In the genomic region with DNA sequence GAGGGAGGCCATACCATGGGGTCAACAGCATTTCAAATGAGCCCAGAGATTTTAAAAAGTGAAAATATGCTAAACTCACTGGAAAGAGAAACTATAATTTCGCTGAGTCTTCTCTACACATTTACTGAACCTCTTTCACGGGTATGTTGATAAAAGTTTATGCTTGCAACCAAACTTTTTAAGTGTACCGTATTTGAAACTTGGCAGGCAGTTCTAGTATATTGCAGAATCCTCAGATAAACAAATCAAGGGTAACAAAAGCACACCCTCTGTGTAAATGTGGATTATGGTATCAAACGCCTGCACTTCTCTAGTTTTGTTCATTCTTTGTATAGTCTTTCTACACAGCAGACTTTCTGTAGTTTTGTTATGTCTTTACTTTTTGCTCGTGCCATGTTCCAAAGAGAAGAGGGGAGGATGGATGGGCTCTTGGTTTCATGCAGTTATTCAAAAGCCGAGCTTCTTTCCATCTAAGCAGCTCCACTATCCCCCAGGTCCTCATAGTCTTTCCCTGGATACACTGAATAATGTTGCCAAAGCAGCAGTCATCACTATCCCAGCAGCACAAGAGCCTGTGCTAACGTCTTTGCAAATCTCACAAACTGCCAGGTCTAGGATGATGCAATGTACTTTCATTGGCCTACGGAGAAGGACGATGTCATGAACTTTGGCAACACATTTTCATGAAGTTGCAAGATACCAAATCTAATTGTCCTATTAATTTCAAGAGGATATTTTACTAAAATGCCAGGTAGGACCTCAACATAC, we compare ENCODE assay signal across 20 cellular contexts.
A peak's percentile ranks its signal among the peaks of the same experiment; 100 is the strongest.
DNase-seq lines count a peak whose midpoint lies in the region; ATAC-seq, FAIRE-seq and TF ChIP-seq lines count a peak whose summit lies in the region.
"Had no signal": no experiment of that assay in that cellular context is flagged by ENCODE, and none has a peak within 500 bp of the region (broad histone marks: within the 10 kb centered on the region; RNA-seq: fewer than 3 reads in every experiment).

No MANE protein-coding gene starts in this region.

- H3K27me3 Mint-ChIP-seq in GM23338 (ENCODE audit: insufficient read depth, low read depth, poor library complexity) (no peaks in the 10 kb centered on the region), osteocyte (ENCODE audit: unreplicated experiment) (no peaks in the 10 kb centered on the region)
- H3K27me3 Mint-ChIP-seq: effector memory CD8-positive, alpha-beta T cell had no signal

- H4K20me1 ChIP-seq in GM23338 (replicated peaks; ENCODE audit: insufficient read depth), result no peaks in the 10 kb centered on the region

- no peaks in the 10 kb centered on the region for H3K9me3 ChIP-seq in adipocyte (ENCODE audit: control insufficient read depth, low read length)
- no peaks in the 10 kb centered on the region for H3K9me3 ChIP-seq in heart right ventricle
- H3K9me3 ChIP-seq: spleen had no signal

- H2AFZ ChIP-seq in GM23338, result no peak overlapping the region

- H3K36me3 Mint-ChIP-seq in GM23338 (ENCODE audit: low read depth) (no peaks in the 10 kb centered on the region), osteocyte (ENCODE audit: unreplicated experiment) (peaks cover 10% of the 10 kb centered on the region)

- DNase-seq in GM23338 (ENCODE audit: low spot score) (peak; percentile 24), adipocyte (ENCODE audit: low read depth) (no peak), heart right ventricle (peak in 1 of 2 donors; percentile 11), osteocyte (ENCODE audit: extremely low spot score, unreplicated experiment) (no peak), GM12892 (ENCODE audit: insufficient read length) (no peak), HuH-7.5 (ENCODE audit: low spot score) (no peak), D341Med (ENCODE audit: low spot score) (no peak)
- DNase-seq: activated CD4-positive, CD25-positive, alpha-beta regulatory T cell treated with anti-CD3 and anti-CD28 coated beads, Interleukin-2, amount 50 U/mL, for 72 hours; activated CD8-positive, alpha-beta memory T cell treated with anti-CD3 and anti-CD28 coated beads, Interleukin-2, amount 50 U/mL, for 4 hours; activated naive CD4-positive, alpha-beta T cell treated with anti-CD3 and anti-CD28 coated beads, Interleukin-2, amount 50 U/mL, for 16 hours; effector memory CD8-positive, alpha-beta T cell; NCI-H2029; NCI-H526 treated with DMSO at 0.1 percent for 48 hours; spleen had no signal

- H3K27ac Mint-ChIP-seq in GM23338, result 0 out of 2 replicates have a peak overlapping the region, but pooled peaks have one; percentile 36
- H3K27ac Mint-ChIP-seq in osteocyte (ENCODE audit: unreplicated experiment), result peak overlapping the region; percentile 35
- H3K27ac Mint-ChIP-seq: effector memory CD8-positive, alpha-beta T cell; nephron; T-helper 1 cell treated with Interleukin-12 subunit alpha and Interleukin-12 subunit beta and Interleukin-4 antibody, amounts not matched to agents 30 μg/mL and 1 μg/mL, for 36 hours had no signal

- no peaks in the 10 kb centered on the region for H3K9me2 ChIP-seq in GM23338 (ENCODE audit: insufficient read depth)

- H3K4me3 Mint-ChIP-seq in GM23338 (no peak overlapping the region), osteocyte (ENCODE audit: unreplicated experiment) (no peak overlapping the region)
- H3K4me3 Mint-ChIP-seq: effector memory CD8-positive, alpha-beta T cell; nephron; T-helper 1 cell treated with Interleukin-12 subunit alpha and Interleukin-12 subunit beta and Interleukin-4 antibody, amounts not matched to agents 30 μg/mL and 1 μg/mL, for 36 hours had no signal

- H3K9ac ChIP-seq in adipocyte (ENCODE audit: low read length), result no peak overlapping the region

- no peaks in the 10 kb centered on the region for H3K79me2 ChIP-seq in GM23338 (replicated peaks; ENCODE audit: insufficient read depth)

- intact Hi-C loops in heart right ventricle (cut with DNase I), result loop anchor here in 6 of 10 donors (10.0 kb wide), 3 partner anchors 427 to 727 kb away; partner anchors contain the start of gene MKX (in 3 of the 6)

- H3K9me3 Mint-ChIP-seq in GM23338 (no peaks in the 10 kb centered on the region), osteocyte (ENCODE audit: unreplicated experiment) (peaks cover 8% of the 10 kb centered on the region)
- H3K9me3 Mint-ChIP-seq: effector memory CD8-positive, alpha-beta T cell; T-helper 1 cell treated with Interleukin-12 subunit alpha and Interleukin-12 subunit beta and Interleukin-4 antibody, amounts not matched to agents 30 μg/mL and 1 μg/mL, for 36 hours had no signal

- H3K27me3 ChIP-seq in GM23338 (ENCODE audit: insufficient read depth) (no peaks in the 10 kb centered on the region), adipocyte (replicated peaks; ENCODE audit: control insufficient read depth, insufficient read depth, low read length) (no peaks in the 10 kb centered on the region), heart right ventricle (no peaks in the 10 kb centered on the region)
- H3K27me3 ChIP-seq: cardiac muscle cell, spleen had no signal

- no peak overlapping the region for H3K4me2 ChIP-seq in GM23338

- TF ChIP-seq POLR2A in GM12892 (IDR thresholded peaks at IDR 0.05; ENCODE audit: low read depth, low read length), result no peak

- H3F3A ChIP-seq in GM23338 (replicated peaks; ENCODE audit: low read depth), result no peaks in the 10 kb centered on the region

- H3K36me3 ChIP-seq in GM23338 (ENCODE audit: insufficient read depth), result no peaks in the 10 kb centered on the region
- H3K36me3 ChIP-seq in adipocyte (ENCODE audit: control insufficient read depth, insufficient read depth, low read length, severe bottlenecking), result no peaks in the 10 kb centered on the region
- H3K36me3 ChIP-seq in heart right ventricle, result no peaks in the 10 kb centered on the region
- H3K36me3 ChIP-seq: cardiac muscle cell, spleen had no signal

- H3K4me1 ChIP-seq in GM23338 (ENCODE audit: insufficient read depth) (no peaks in the 10 kb centered on the region), adipocyte (ENCODE audit: control insufficient read depth, insufficient read depth, low read length) (peaks cover 10% of the 10 kb centered on the region), heart right ventricle (peaks cover 0 to 12% (median 0%) of the 10 kb centered on the region in 9 donors)
- H3K4me1 ChIP-seq: spleen had no signal

- WGBS in heart right ventricle, 2 donors, result 54 to 57% methylated on average over 9 of the region's 9 CpGs

- no peak overlapping the region for H3K4me3 ChIP-seq in GM23338
- H3K4me3 ChIP-seq in adipocyte (ENCODE audit: low read length), result peak overlapping the region; percentile 8
- peak overlapping the region in 2 of 10 donors; percentile 12 to 33 for H3K4me3 ChIP-seq in heart right ventricle
- H3K4me3 ChIP-seq: cardiac muscle cell, spleen had no signal

- TF ChIP-seq CTCF in GM23338 (conservative IDR thresholded peaks at IDR 0.05; ENCODE audit: low read depth in 2 of 2), result no peak
- no peak for TF ChIP-seq CTCF in heart right ventricle (IDR thresholded peaks at IDR 0.05)
- TF ChIP-seq CTCF in osteocyte (IDR thresholded peaks at IDR 0.05), result no peak

- H3K27ac ChIP-seq in GM23338 (ENCODE audit: low read depth) (no peak overlapping the region), heart right ventricle (no peak overlapping the region)
- H3K27ac ChIP-seq: cardiac muscle cell, RWPE1, spleen had no signal

- peaks cover 13% of the 10 kb centered on the region; the same call in 2 of the 3 replicates for H3K4me1 Mint-ChIP-seq in GM23338
- H3K4me1 Mint-ChIP-seq in osteocyte (ENCODE audit: unreplicated experiment), result peaks cover 34% of the 10 kb centered on the region
- H3K4me1 Mint-ChIP-seq: nephron had no signal

- no peak for FAIRE-seq in GM12892 (lab: Jason Lieb, UNC)
- FAIRE-seq: D721Med had no signal

- ATAC-seq in GM23338 (no peak; the same call in 2 of the 3 replicates), heart right ventricle (peak in 7 of 8 donors; percentile 57 to 97 (median 71)), HG03571 (IDR thresholded peaks at IDR 0.05; ENCODE audit: unreplicated experiment) (no peak)
- ATAC-seq: effector memory CD8-positive, alpha-beta T cell had no signal

TF ChIP-seq in GM23338, 12 proteins besides CTCF, POLR2A, EP300 and RAD21:
- TF ChIP-seq EZH2phosphoT487 (IDR thresholded peaks at IDR 0.05; ENCODE audit: unreplicated experiment), result no peak
- TF ChIP-seq ZNF114 (CRISPR knock-in tag; IDR thresholded peaks at IDR 0.05), result no peak
- no peak for TF ChIP-seq CREB1 (CRISPR knock-in tag; IDR thresholded peaks at IDR 0.05; ENCODE audit: low read depth)
- TF ChIP-seq, protein P1, sequence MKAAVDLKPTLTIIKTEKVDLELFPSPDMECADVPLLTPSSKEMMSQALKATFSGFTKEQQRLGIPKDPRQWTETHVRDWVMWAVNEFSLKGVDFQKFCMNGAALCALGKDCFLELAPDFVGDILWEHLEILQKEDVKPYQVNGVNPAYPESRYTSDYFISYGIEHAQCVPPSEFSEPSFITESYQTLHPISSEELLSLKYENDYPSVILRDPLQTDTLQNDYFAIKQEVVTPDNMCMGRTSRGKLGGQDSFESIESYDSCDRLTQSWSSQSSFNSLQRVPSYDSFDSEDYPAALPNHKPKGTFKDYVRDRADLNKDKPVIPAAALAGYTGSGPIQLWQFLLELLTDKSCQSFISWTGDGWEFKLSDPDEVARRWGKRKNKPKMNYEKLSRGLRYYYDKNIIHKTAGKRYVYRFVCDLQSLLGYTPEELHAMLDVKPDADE (IDR thresholded peaks at IDR 0.05), result no peak
- no peak for TF ChIP-seq STAT1 (IDR thresholded peaks at IDR 0.05; ENCODE audit: unreplicated experiment)

Comparison
In these comparisons a context has a peak if more than half of its experiments do, and no peak if none do; other contexts are left out.
1. ATAC-seq: peak in heart right ventricle (7 of 8); none in GM23338 (single experiment) and HG03571 (single experiment).